ENCODE assay signal across 16 cellular contexts in genomic region chr20:2599265-2600060, GRCh38. TPM values are rescaled to one million over a fixed set of nuclear protein-coding genes. Genes with fewer than 3 reads are reported as not detected.
DNase-seq lines count a peak whose midpoint lies in the region; ATAC-seq and TF ChIP-seq lines count a peak whose summit lies in the region.
"Had no signal": no experiment of that assay in that cellular context is flagged by ENCODE, and none has a peak within 500 bp of the region (broad histone marks: within the 10 kb centered on the region; RNA-seq: fewer than 3 reads in every experiment).

No MANE protein-coding gene starts in this region.

- H3K4me3 ChIP-seq in cardiac muscle cell (no peak overlapping the region), transverse colon (no peak overlapping the region)
- H3K4me3 ChIP-seq: lung had no signal

- DNase-seq in cardiac muscle cell (ENCODE audit: low read depth in 1 of 2, low spot score in 1 of 2) = peak; percentile 3 to 57
- no peak for DNase-seq in left ventricle myocardium superior
- DNase-seq in RPMI7951 (ENCODE audit: low read depth) = peak; percentile 26
- DNase-seq in iPS DF 4.7 (ENCODE audit: extremely low read depth, low spot score) = peak; percentile 7
- DNase-seq in transverse colon = peak; percentile 33
- DNase-seq in stimulated activated CD4-positive, alpha-beta T cell treated with anti-CD3 and anti-CD28 coated beads, Interleukin-2, amount 100 ng/mL, for 24 hours = no peak
- no peak for DNase-seq in A172 (ENCODE audit: low spot score)
- DNase-seq: activated CD4-positive, alpha-beta T cell treated with anti-CD3 and anti-CD28 coated beads, Interleukin-2, amount 10 ng/mL, durations not matched to agents 24 days and 14 days; AML-193; brain microvascular endothelial cell; KBM-7; NCI-H1436; retina; SHP77 had no signal

- in situ Hi-C loops in transverse colon (cut with MboI; ENCODE audit: low pct_ligation_motif_present in 1 of 4, low pct_unique_long_range_greater_than_20kb in 1 of 4, low sequenced_read_pairs in 3 of 4) = no loop called here

- TF ChIP-seq CTCF in cardiac muscle cell (IDR thresholded peaks at IDR 0.05; ENCODE audit: low read depth, low read length) (no peak), transverse colon (IDR thresholded peaks at IDR 0.05) (peak in 1 of 5 experiments; percentile 46)

- no peak for TF ChIP-seq EP300 in transverse colon (IDR thresholded peaks at IDR 0.05; ENCODE audit: low read depth)

- intact Hi-C loops in left ventricle myocardium superior (cut with micrococcal nuclease) = no loop called here
- intact Hi-C loops in transverse colon (cut with DNase I; ENCODE audit: low total_unique reads) = no loop called here

- WGBS in transverse colon (ENCODE audit: low coverage in 1 of 2), 2 donors = 19 to 36% methylated on average over 3 to 5 of the region's 5 CpGs

- H3K27ac ChIP-seq in cardiac muscle cell (no peak overlapping the region), transverse colon (peak overlapping the region; percentile 65 to 81 (median 74))
- H3K27ac ChIP-seq: brain microvascular endothelial cell had no signal

- ATAC-seq in left ventricle myocardium superior (no peak), GM21515 (IDR thresholded peaks at IDR 0.05; ENCODE audit: unreplicated experiment) (no peak)

- H3K4me1 ChIP-seq in cardiac muscle cell (ENCODE audit: low read depth) (no peaks in the 10 kb centered on the region), transverse colon (peaks cover 0 to 26% (median 6%) of the 10 kb centered on the region in 4 donors)

- H3K9me3 ChIP-seq in cardiac muscle cell (ENCODE audit: low read depth) = no peaks in the 10 kb centered on the region
- H3K9me3 ChIP-seq in transverse colon = no peaks in the 10 kb centered on the region

- no peak for TF ChIP-seq POLR2A in transverse colon (IDR thresholded peaks at IDR 0.05)

- H3K27me3 ChIP-seq in cardiac muscle cell (no peaks in the 10 kb centered on the region), transverse colon (no peaks in the 10 kb centered on the region)
- H3K27me3 ChIP-seq: brain microvascular endothelial cell had no signal

- H3K36me3 ChIP-seq in cardiac muscle cell (no peaks in the 10 kb centered on the region), transverse colon (no peaks in the 10 kb centered on the region)
- H3K36me3 ChIP-seq: brain microvascular endothelial cell had no signal

RNA-seq across cellular contexts. Expression of gene NOP56, which starts 53.0 kb away (rescaled TPM):
- total RNA-seq in cardiac muscle cell (109 and 140 TPM in 2 replicates), left ventricle myocardium superior (54.2 TPM), transverse colon (100 to 1,000 TPM in 2 of 4 donors, 10 to 100 TPM in 2; 32.8 to 303 (median 126) TPM)
- 262 and 285 TPM in 2 replicates for polyA plus RNA-seq in cardiac muscle cell
- total RNA-seq in RPMI7951 (2014; rRNA removed; shearing (Covaris generic)) = 224 and 268 TPM in 2 replicates
- total RNA-seq in A172 (2014; rRNA removed; shearing (Covaris generic)) = 210 and 227 TPM in 2 replicates

Comparison
In these comparisons a context has a peak if more than half of its experiments do, and no peak if none do; other contexts are left out.
1. DNase-seq: peak in cardiac muscle cell (2 of 2), RPMI7951 (single experiment), iPS DF 4.7 (single experiment) and transverse colon (single experiment); none in left ventricle myocardium superior (single experiment), stimulated activated CD4-positive, alpha-beta T cell treated with anti-CD3 and anti-CD28 coated beads, Interleukin-2, amount 100 ng/mL, for 24 hours (0 of 2) and A172 (single experiment).